Comparison of ENCODE assay signal across 9 cellular contexts in genomic region chr11:126282361-126282741, GRCh38. TPM values are rescaled to one million over a fixed set of nuclear protein-coding genes. Genes with fewer than 3 reads are reported as not detected.
DNase-seq lines count a peak whose midpoint lies in the region; ATAC-seq, FAIRE-seq and TF ChIP-seq lines count a peak whose summit lies in the region.
"Had no signal": no experiment of that assay in that cellular context is flagged by ENCODE, and none has a peak within 500 bp of the region (broad histone marks: within the 10 kb centered on the region; RNA-seq: fewer than 3 reads in every experiment).

No MANE protein-coding gene starts in this region.

- H4K20me1 ChIP-seq in DND-41 (ENCODE audit: insufficient read depth, low read length): no peaks in the 10 kb centered on the region
- H4K20me1 ChIP-seq in mammary epithelial cell (ENCODE audit: insufficient read depth, low read length): no peaks in the 10 kb centered on the region

- no peak overlapping the region for H3K27ac ChIP-seq in DND-41 (ENCODE audit: low read length)
- H3K27ac ChIP-seq in mammary epithelial cell (ENCODE audit: insufficient read depth, low read depth, low read length): no peak overlapping the region
- H3K27ac ChIP-seq in iPS-20b (ENCODE audit: low read length): no peak overlapping the region
- H3K27ac ChIP-seq in sigmoid colon: peak overlapping the region; percentile 91 to 94 (median 92)

- H3K4me1 Mint-ChIP-seq in T-helper 1 cell treated with Interleukin-12 subunit alpha and Interleukin-12 subunit beta and Interleukin-4 antibody, amounts not matched to agents 30 μg/mL and 1 μg/mL, for 36 hours (ENCODE audit: low read depth): peaks cover 32% of the 10 kb centered on the region

- intact Hi-C loops in mammary epithelial cell (cut with micrococcal nuclease) (loop anchor here (2.0 kb wide), 1 partner anchor 20 kb away; no protein-coding TSS in a partner anchor), sigmoid colon (cut with DNase I) (no loop called here)

- FAIRE-seq in RCC 7860 (lab: Jason Lieb, UNC): no peak
- FAIRE-seq: TTC549 had no signal

- H3K9me3 ChIP-seq in DND-41 (ENCODE audit: insufficient read depth, low read length, severe bottlenecking) (no peaks in the 10 kb centered on the region), mammary epithelial cell (replicated peaks; ENCODE audit: insufficient read depth, low read length) (no peaks in the 10 kb centered on the region), iPS-20b (ENCODE audit: insufficient read depth, low read depth, low read length) (no peaks in the 10 kb centered on the region), sigmoid colon (no peaks in the 10 kb centered on the region)

- peak overlapping the region; percentile 88 for H3K4me3 Mint-ChIP-seq in T-helper 1 cell treated with Interleukin-12 subunit alpha and Interleukin-12 subunit beta and Interleukin-4 antibody, amounts not matched to agents 30 μg/mL and 1 μg/mL, for 36 hours

- H3K4me3 ChIP-seq in DND-41 (ENCODE audit: low read depth in 1 of 2, low read length in 2 of 2) (peak overlapping the region in 1 of 2 experiments; percentile 65; a peak in 3 of 4 replicates), mammary epithelial cell (replicated peaks in 1 of 3; ENCODE audit: insufficient read depth in 1 of 3, low read depth in 2 of 3, low read length in 3 of 3) (peak overlapping the region; percentile 60 to 81 (median 69)), iPS-20b (ENCODE audit: low read length) (peak overlapping the region; percentile 88), sigmoid colon (peak overlapping the region; percentile 61 to 92 (median 71))

- CTCF ChIA-PET in mammary epithelial cell (lab: Charles Lee; ENCODE audit: low non-redundant PET): interaction anchor here (0.8 kb wide), 1 partner anchor 9 kb away, joined by 5 read pairs; no protein-coding TSS in a partner anchor

- no peak for TF ChIP-seq EP300 in sigmoid colon (IDR thresholded peaks at IDR 0.05)

- TF ChIP-seq CTCF in DND-41 (IDR thresholded peaks at IDR 0.05; ENCODE audit: borderline replicate concordance, extremely low read depth, low read length, poor library complexity, severe bottlenecking) (no peak), mammary epithelial cell (conservative IDR thresholded peaks at IDR 0.05 in 1 of 2, IDR thresholded peaks at IDR 0.05 in 1 of 2; ENCODE audit: extremely low read depth in 1 of 2, insufficient read depth in 1 of 2, low read depth in 1 of 2, low read length in 2 of 2) (no peak), sigmoid colon (IDR thresholded peaks at IDR 0.05) (no peak)

- in situ Hi-C loops in mammary epithelial cell (cut with MboI; ENCODE audit: low sequenced_read_pairs in 2 of 2): no loop called here

- peak overlapping the region; percentile 88 for H3K27ac Mint-ChIP-seq in T-helper 1 cell treated with Interleukin-12 subunit alpha and Interleukin-12 subunit beta and Interleukin-4 antibody, amounts not matched to agents 30 μg/mL and 1 μg/mL, for 36 hours

- peaks cover 21% of the 10 kb centered on the region for H3K36me3 Mint-ChIP-seq in T-helper 1 cell treated with Interleukin-12 subunit alpha and Interleukin-12 subunit beta and Interleukin-4 antibody, amounts not matched to agents 30 μg/mL and 1 μg/mL, for 36 hours (ENCODE audit: low read depth)

- peaks cover 2% of the 10 kb centered on the region; the same call in 1 of the 2 replicates for H3K79me2 ChIP-seq in DND-41 (ENCODE audit: insufficient read depth, low read length)
- peaks cover 17% of the 10 kb centered on the region for H3K79me2 ChIP-seq in mammary epithelial cell (ENCODE audit: insufficient read depth, low read length)

- H2AFZ ChIP-seq in DND-41 (ENCODE audit: low read depth, low read length): peak overlapping the region; percentile 76
- H2AFZ ChIP-seq in mammary epithelial cell (ENCODE audit: low read depth, low read length): peak overlapping the region; percentile 90

- DNase-seq in DND-41 (no peak), mammary epithelial cell (peak; percentile 17), sigmoid colon (peak; percentile 77), NCI-H187 (lab: John Stamatoyannopoulos, UW) (no peak), RCC 7860 (ENCODE audit: low spot score) (no peak)

- H3K4me1 ChIP-seq in DND-41 (ENCODE audit: insufficient read depth, low read length) (peaks cover 25% of the 10 kb centered on the region), mammary epithelial cell (ENCODE audit: insufficient read depth, low read length) (peaks cover 23% of the 10 kb centered on the region), iPS-20b (ENCODE audit: insufficient read depth, low read length) (no peaks in the 10 kb centered on the region), sigmoid colon (peaks cover 0 to 29% (median 17%) of the 10 kb centered on the region in 4 donors)

- dilution Hi-C loops in mammary epithelial cell (cut with HindIII; ENCODE audit: low sequenced_read_pairs): loop anchor here (5.0 kb wide), 1 partner anchor 70 kb away; no protein-coding TSS in a partner anchor

- H3K9ac ChIP-seq in DND-41 (ENCODE audit: low read depth, low read length): peak overlapping the region; percentile 66
- H3K9ac ChIP-seq in mammary epithelial cell (ENCODE audit: insufficient read depth, low read length): no peak overlapping the region
- H3K9ac ChIP-seq in iPS-20b (ENCODE audit: low read depth, low read length): peak overlapping the region; percentile 43

- no peaks in the 10 kb centered on the region for H3K9me3 Mint-ChIP-seq in T-helper 1 cell treated with Interleukin-12 subunit alpha and Interleukin-12 subunit beta and Interleukin-4 antibody, amounts not matched to agents 30 μg/mL and 1 μg/mL, for 36 hours

- ATAC-seq in DND-41 (ENCODE audit: insufficient read depth, low read depth): no peak
- ATAC-seq in HG03135 (IDR thresholded peaks at IDR 0.05; ENCODE audit: unreplicated experiment): peak; percentile 30

- H3K27me3 Mint-ChIP-seq in T-helper 1 cell treated with Interleukin-12 subunit alpha and Interleukin-12 subunit beta and Interleukin-4 antibody, amounts not matched to agents 30 μg/mL and 1 μg/mL, for 36 hours (ENCODE audit: low read depth): no peaks in the 10 kb centered on the region

- H3K4me2 ChIP-seq in DND-41 (ENCODE audit: insufficient read depth, low read length) (peak overlapping the region; percentile 75), mammary epithelial cell (ENCODE audit: insufficient read depth, low read depth, low read length) (peak overlapping the region; percentile 95)

- TF ChIP-seq POLR2A in sigmoid colon (IDR thresholded peaks at IDR 0.05): no peak

- no TSS peak for BruUV-seq in mammary epithelial cell (replicated peaks; lab: Mats Ljungman, UMichigan)

- H3K27me3 ChIP-seq in DND-41 (ENCODE audit: insufficient read depth, low read length, poor library complexity) (peaks cover 5% of the 10 kb centered on the region), mammary epithelial cell (ENCODE audit: insufficient read depth, low read length) (no peaks in the 10 kb centered on the region), iPS-20b (ENCODE audit: insufficient read depth, low read length) (peaks cover 30% of the 10 kb centered on the region), sigmoid colon (no peaks in the 10 kb centered on the region)

- H3K36me3 ChIP-seq in DND-41 (ENCODE audit: insufficient read depth, low read length) (peaks cover 6% of the 10 kb centered on the region), mammary epithelial cell (ENCODE audit: insufficient read depth, low read length) (no peaks in the 10 kb centered on the region), iPS-20b (ENCODE audit: insufficient read depth, low read depth, low read length) (peaks cover 15% of the 10 kb centered on the region), sigmoid colon (peaks cover 0 to 16% (median 4%) of the 10 kb centered on the region in 4 donors)

- 5% methylated on average over 13 of the region's 15 CpGs for WGBS in mammary epithelial cell (ENCODE audit: low coverage, missing lambda C conversion rate)
- WGBS in sigmoid colon, 2 donors: 0 to 3% methylated on average over 15 of the region's 15 CpGs

RNA-seq across cellular contexts. Expression of gene TIRAP, which starts 0.5 kb away (rescaled TPM):
- total RNA-seq in mammary epithelial cell (1 to 10 TPM; 6.3 to 8.8 TPM), sigmoid colon (10 to 100 TPM in 1 of 4 donors, 1 to 10 TPM in 3; 6.9 to 11.5 (median 8.1) TPM)
- polyA plus RNA-seq in mammary epithelial cell (6.0 TPM), sigmoid colon (10 to 100 TPM in 2 of 3 donors, 1 to 10 TPM in 1; 4.2 to 11.4 (median 10.9) TPM)
- polyA minus RNA-seq in mammary epithelial cell: 4.8 TPM

RNA-seq across cellular contexts. Expression of gene FOXRED1, which starts 13.4 kb away (rescaled TPM):
- total RNA-seq in mammary epithelial cell (10 to 100 TPM in 1 of 2 donors, 1 to 10 TPM in 1; 8.0 to 30.8 TPM), sigmoid colon (10 to 100 TPM; 14.5 to 46.0 (median 15.3) TPM)
- polyA plus RNA-seq in mammary epithelial cell (19.0 TPM), sigmoid colon (10 to 100 TPM; 10.8 to 36.5 (median 24.7) TPM)
- 13.6 TPM for polyA minus RNA-seq in mammary epithelial cell

RNA-seq across cellular contexts. Expression of gene SRPRA, which starts 13.7 kb away (rescaled TPM):
- total RNA-seq in mammary epithelial cell (100 to 1,000 TPM in 1 of 2 donors, 10 to 100 TPM in 1; 79.9 to 108 TPM), sigmoid colon (10 to 100 TPM; 51.0 to 66.5 (median 57.2) TPM)
- polyA plus RNA-seq in mammary epithelial cell (94.0 TPM), sigmoid colon (10 to 100 TPM in 2 of 3 donors, 1 to 10 TPM in 1; 7.8 to 62.1 (median 15.7) TPM)
- 214 TPM for polyA minus RNA-seq in mammary epithelial cell

RNA-seq across cellular contexts. Expression of gene DCPS, which starts 21.5 kb away (rescaled TPM):
- total RNA-seq in mammary epithelial cell (10 to 100 TPM; 16.5 to 29.0 TPM), sigmoid colon (1 to 10 TPM; 7.6 to 10.0 (median 9.3) TPM)
- polyA plus RNA-seq in mammary epithelial cell (41.1 TPM), sigmoid colon (10 to 100 TPM in 2 of 3 donors, 1 to 10 TPM in 1; 9.0 to 30.0 (median 15.0) TPM)
- 22.1 TPM for polyA minus RNA-seq in mammary epithelial cell

Comparison
In these comparisons a context has a peak if more than half of its experiments do, and no peak if none do; other contexts are left out.
1. DNase-seq: peak in mammary epithelial cell (single experiment) and sigmoid colon (single experiment); none in DND-41 (single experiment), NCI-H187 (0 of 2) and RCC 7860 (single experiment).
2. H3K27ac ChIP-seq: peak in sigmoid colon (4 of 4); none in DND-41 (single experiment), mammary epithelial cell (single experiment) and iPS-20b (single experiment).